ENCODE assay signal across 12 cellular contexts in the genomic region with DNA sequence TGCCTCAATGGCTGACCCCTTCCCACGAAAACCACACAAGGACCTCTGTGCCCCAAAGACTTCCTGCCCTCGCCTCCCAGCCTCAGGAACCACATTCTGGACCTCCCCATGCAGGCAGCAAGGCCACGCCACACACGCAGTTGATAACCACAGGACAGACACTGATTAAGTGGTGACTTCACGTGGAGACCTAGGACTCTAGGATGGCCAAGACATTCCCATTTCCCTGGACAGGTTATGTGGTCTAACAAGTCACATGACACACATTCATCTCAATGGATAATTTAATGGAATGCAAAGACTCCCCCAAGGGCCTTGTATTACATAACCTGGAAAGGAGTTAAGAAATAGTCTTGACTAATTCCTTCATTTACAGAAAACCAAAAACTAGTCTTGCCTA.
DNase-seq lines count a peak whose midpoint lies in the region; ATAC-seq and TF ChIP-seq lines count a peak whose summit lies in the region.
"Had no signal": no experiment of that assay in that cellular context is flagged by ENCODE, and none has a peak within 500 bp of the region (broad histone marks: within the 10 kb centered on the region; RNA-seq: fewer than 3 reads in every experiment).

No MANE protein-coding gene starts in this region.

- peak overlapping the region; percentile 38 for H3K27ac Mint-ChIP-seq in stimulated activated naive CD8-positive, alpha-beta T cell treated with anti-CD3 and anti-CD28 coated beads, Interleukin-15, Interleukin-2, amounts not matched to agents 100 ng/mL and 50 ng/mL, for 24 hours
- H3K27ac Mint-ChIP-seq in activated CD8-positive, alpha-beta T cell treated with anti-CD3 and anti-CD28 coated beads, Interleukin-2, amount 10 ng/mL, durations not matched to agents 7 days and 5 days: peak overlapping the region; percentile 36
- H3K27ac Mint-ChIP-seq in glutamatergic neuron (ENCODE audit: unreplicated experiment): peak overlapping the region; percentile 19
- H3K27ac Mint-ChIP-seq: type B pancreatic cell had no signal

- TF ChIP-seq CTCF in glutamatergic neuron (IDR thresholded peaks at IDR 0.05; ENCODE audit: partially characterized antibody, unreplicated experiment) (no peak), RWPE1 (conservative IDR thresholded peaks at IDR 0.05; ENCODE audit: low read depth) (no peak)

- H3K27ac ChIP-seq in RWPE1: no peak overlapping the region

- H3K36me3 Mint-ChIP-seq in stimulated activated naive CD8-positive, alpha-beta T cell treated with anti-CD3 and anti-CD28 coated beads, Interleukin-15, Interleukin-2, amounts not matched to agents 100 ng/mL and 50 ng/mL, for 24 hours (ENCODE audit: low read depth): peaks cover 74% of the 10 kb centered on the region
- peaks cover 84% of the 10 kb centered on the region for H3K36me3 Mint-ChIP-seq in activated CD8-positive, alpha-beta T cell treated with anti-CD3 and anti-CD28 coated beads, Interleukin-2, amount 10 ng/mL, durations not matched to agents 7 days and 5 days (ENCODE audit: low read depth)
- peaks cover 5% of the 10 kb centered on the region for H3K36me3 Mint-ChIP-seq in glutamatergic neuron (ENCODE audit: unreplicated experiment)

- no peak for DNase-seq in stimulated activated naive CD8-positive, alpha-beta T cell treated with anti-CD3 and anti-CD28 coated beads, Interleukin-15, Interleukin-2, amounts not matched to agents 100 U/mL and 50 U/mL, for 24 hours
- no peak for DNase-seq in activated CD8-positive, alpha-beta T cell treated with anti-CD3 and anti-CD28 coated beads, Interleukin-2, amount 10 ng/mL, durations not matched to agents 7 days and 5 days
- no peak for DNase-seq in glutamatergic neuron
- DNase-seq in cerebellar cortex (ENCODE audit: low spot score): no peak
- DNase-seq in NCI-H2107 (lab: John Stamatoyannopoulos, UW): no peak
- no peak for DNase-seq in RWPE1 (ENCODE audit: low spot score)
- DNase-seq: dermis blood vessel endothelial cell had no signal

- H3K4me3 Mint-ChIP-seq in stimulated activated naive CD8-positive, alpha-beta T cell treated with anti-CD3 and anti-CD28 coated beads, Interleukin-15, Interleukin-2, amounts not matched to agents 100 ng/mL and 50 ng/mL, for 24 hours: peak overlapping the region; percentile 28
- H3K4me3 Mint-ChIP-seq in activated CD8-positive, alpha-beta T cell treated with anti-CD3 and anti-CD28 coated beads, Interleukin-2, amount 10 ng/mL, durations not matched to agents 7 days and 5 days: no peak overlapping the region
- H3K4me3 Mint-ChIP-seq in glutamatergic neuron (ENCODE audit: unreplicated experiment): no peak overlapping the region
- H3K4me3 Mint-ChIP-seq: type B pancreatic cell had no signal

- no peaks in the 10 kb centered on the region for H3K9me3 Mint-ChIP-seq in stimulated activated naive CD8-positive, alpha-beta T cell treated with anti-CD3 and anti-CD28 coated beads, Interleukin-15, Interleukin-2, amounts not matched to agents 100 ng/mL and 50 ng/mL, for 24 hours
- H3K9me3 Mint-ChIP-seq in activated CD8-positive, alpha-beta T cell treated with anti-CD3 and anti-CD28 coated beads, Interleukin-2, amount 10 ng/mL, durations not matched to agents 7 days and 5 days (ENCODE audit: insufficient read depth): no peaks in the 10 kb centered on the region
- H3K9me3 Mint-ChIP-seq in glutamatergic neuron (ENCODE audit: unreplicated experiment): peaks cover 2% of the 10 kb centered on the region
- H3K9me3 Mint-ChIP-seq: activated T-helper 2 cell treated with anti-CD3 and anti-CD28 coated beads, Interferon-gamma antibody, Interleukin-2, Interleukin-4, amounts not matched to agents 10 μg/mL and 5 μg/mL and 100 μg/mL, durations not matched to agents 14 hours and 24 hours and 36 hours; type B pancreatic cell had no signal

- POLR2A ChIA-PET in activated CD8-positive, alpha-beta T cell treated with anti-CD3 and anti-CD28 coated beads, Interleukin-2, amount 10 ng/mL, durations not matched to agents 7 days and 5 days (lab: Charles Lee): no interaction called here
- POLR2A ChIA-PET in RWPE1 (lab: Yijun Ruan, JAX; ENCODE audit: low non-redundant PET): no interaction called here

- H3K4me1 Mint-ChIP-seq in stimulated activated naive CD8-positive, alpha-beta T cell treated with anti-CD3 and anti-CD28 coated beads, Interleukin-15, Interleukin-2, amounts not matched to agents 100 ng/mL and 50 ng/mL, for 24 hours (ENCODE audit: low read depth): peaks cover 23% of the 10 kb centered on the region
- peaks cover 42% of the 10 kb centered on the region for H3K4me1 Mint-ChIP-seq in activated CD8-positive, alpha-beta T cell treated with anti-CD3 and anti-CD28 coated beads, Interleukin-2, amount 10 ng/mL, durations not matched to agents 7 days and 5 days (ENCODE audit: low read depth)
- H3K4me1 Mint-ChIP-seq in glutamatergic neuron (ENCODE audit: low read depth, unreplicated experiment): no peaks in the 10 kb centered on the region

- CTCF ChIA-PET in activated CD8-positive, alpha-beta T cell treated with anti-CD3 and anti-CD28 coated beads, Interleukin-2, amount 10 ng/mL, durations not matched to agents 7 days and 5 days (lab: Charles Lee): no interaction called here
- CTCF ChIA-PET in RWPE1 (lab: Yijun Ruan, JAX): no interaction called here

- H3K27me3 Mint-ChIP-seq in stimulated activated naive CD8-positive, alpha-beta T cell treated with anti-CD3 and anti-CD28 coated beads, Interleukin-15, Interleukin-2, amounts not matched to agents 100 ng/mL and 50 ng/mL, for 24 hours: no peaks in the 10 kb centered on the region
- no peaks in the 10 kb centered on the region for H3K27me3 Mint-ChIP-seq in activated CD8-positive, alpha-beta T cell treated with anti-CD3 and anti-CD28 coated beads, Interleukin-2, amount 10 ng/mL, durations not matched to agents 7 days and 5 days (ENCODE audit: low read depth)
- H3K27me3 Mint-ChIP-seq in glutamatergic neuron (ENCODE audit: unreplicated experiment): peaks cover 3% of the 10 kb centered on the region
- H3K27me3 Mint-ChIP-seq: type B pancreatic cell had no signal

- ATAC-seq in stimulated activated naive CD8-positive, alpha-beta T cell treated with anti-CD3 and anti-CD28 coated beads, Interleukin-15, Interleukin-2, amounts not matched to agents 100 U/mL and 50 U/mL, for 24 hours: no peak
- ATAC-seq in activated CD8-positive, alpha-beta T cell treated with anti-CD3 and anti-CD28 coated beads, Interleukin-2, amount 10 ng/mL, durations not matched to agents 7 days and 5 days: no peak
- no peak for ATAC-seq in GM21515 (IDR thresholded peaks at IDR 0.05; ENCODE audit: unreplicated experiment)
- ATAC-seq: HCT116 had no signal
